ENCODE assay signal across 23 cellular contexts in genomic region chr13:107516517-107516916, GRCh38.
"Had no signal": no experiment of that assay in that cellular context is flagged by ENCODE, and none has a peak within 500 bp of the region (broad histone marks: within the 10 kb centered on the region; RNA-seq: fewer than 3 reads in every experiment).

No MANE protein-coding gene starts in this region.

- H3K27ac ChIP-seq: HL-60 had no signal

- H3K9ac ChIP-seq: SK-N-SH had no signal

- FAIRE-seq: HTR-8/SVneo, RCC 7860 had no signal

- H3K4me2 ChIP-seq: SK-N-SH had no signal

- H3K9me2 ChIP-seq: SK-N-SH had no signal

- DNase-seq: KBM-7, MV-4-11, NCI-H1048, NCI-H1105, NCI-H1417, NCI-H1436 treated with DMSO at 0.1 percent for 48 hours, NCI-H1694, NCI-H187 treated with DMSO at 0.1 percent for 48 hours, NCI-H2029 treated with DMSO at 0.1 percent for 48 hours, NCI-H2107, NCI-H226, NCI-H446 treated with DMSO at 0.1 percent for 48 hours, NCI-H510A treated with DMSO at 0.1 percent for 48 hours, NCI-H526, Right ventricle myocardium superior, RPMI8226, SIG-M5, SK-N-SH, SW 1271, T-cell had no signal

- H3K9me3 ChIP-seq: SK-N-SH had no signal
